Comparison of ENCODE assay signal across 23 cellular contexts in the genomic region with DNA sequence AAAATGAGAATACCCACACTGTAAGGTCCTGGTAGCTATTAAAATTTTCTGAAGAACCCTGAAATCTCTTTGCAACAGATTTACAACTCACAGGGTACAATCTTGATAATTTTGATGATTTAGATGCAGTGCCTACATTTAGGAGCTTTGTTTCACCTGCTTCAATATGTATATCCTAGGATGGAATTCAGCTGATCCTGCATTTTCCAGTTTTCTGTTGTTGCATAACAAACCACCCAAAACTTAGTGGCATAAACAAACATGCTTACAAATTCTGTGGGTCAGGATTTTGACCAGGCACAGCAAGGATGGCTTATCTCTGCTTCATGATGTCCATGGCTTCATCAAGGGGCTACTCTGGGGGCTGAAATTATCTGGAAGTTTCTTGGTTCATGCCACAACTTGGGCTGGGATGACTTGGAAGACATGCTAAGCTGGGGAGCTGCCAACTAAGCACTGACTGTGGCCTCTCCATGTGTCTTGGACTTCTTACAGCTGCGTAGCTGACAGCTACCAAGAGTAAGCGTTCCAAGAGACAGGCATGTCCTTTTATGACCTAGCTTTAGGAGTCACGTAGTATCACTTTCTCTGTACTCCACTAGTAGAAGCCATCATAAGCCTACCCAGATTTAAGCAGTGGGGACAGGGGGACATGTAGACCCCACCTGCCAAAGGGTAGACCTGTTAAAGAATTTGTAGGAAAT.
"Had no signal": no experiment of that assay in that cellular context is flagged by ENCODE, and none has a peak within 500 bp of the region (broad histone marks: within the 10 kb centered on the region; RNA-seq: fewer than 3 reads in every experiment).

No MANE protein-coding gene starts in this region.

- H3K27ac Mint-ChIP-seq: memory B cell; natural killer cell treated with Interleukin-12 subunit alpha and Interleukin-12 subunit beta and Interleukin-15 and Interleukin-18, amount 100 ng/mL, for 72 hours; progenitor cell of endocrine pancreas; stimulated activated naive B cell treated with anti-CD40 and anti-IgM and Interleukin-4, amounts not matched to agents 10 μg/mL and 1 μg/mL and 100 μg/mL, for 72 hours; stimulated activated naive CD8-positive, alpha-beta T cell treated with anti-CD3 and anti-CD28 coated beads, Interleukin-15, amount 100 ng/mL, for 72 hours had no signal

- H3K4me1 ChIP-seq: lower lobe of right lung, sigmoid colon, testis, tibial nerve, upper lobe of right lung, vagina had no signal

- H3K4me3 ChIP-seq: hepatocyte, lower lobe of right lung, pancreas, sigmoid colon, skin epidermis, testis, tibial nerve, upper lobe of right lung, vagina had no signal

- DNase-seq: dermis blood vessel endothelial cell; foreskin melanocyte; head of caudate nucleus; lower lobe of right lung; midbrain; occipital lobe; pancreas; sigmoid colon; stimulated activated CD4-positive, alpha-beta T cell treated with anti-CD3 and anti-CD28 coated beads, Interleukin-2, amount 100 ng/mL, for 24 hours; stimulated activated CD4-positive, alpha-beta T cell treated with anti-CD3 and anti-CD28 coated beads, Interleukin-4, amount 100 ng/mL, for 4 hours; stimulated activated naive B cell treated with anti-CD40 and anti-IgM and Interleukin-4, amounts not matched to agents 10 μg/mL and 1 μg/mL and 100 μg/mL, for 72 hours; stimulated activated naive CD8-positive, alpha-beta T cell treated with anti-CD3 and anti-CD28 coated beads, Interleukin-15, amount 100 ng/mL, for 72 hours; testis; upper lobe of right lung had no signal

- H3K36me3 Mint-ChIP-seq: memory B cell; natural killer cell treated with Interleukin-12 subunit alpha and Interleukin-12 subunit beta and Interleukin-15 and Interleukin-18, amount 100 ng/mL, for 72 hours; stimulated activated naive B cell treated with anti-CD40 and anti-IgM and Interleukin-4, amounts not matched to agents 10 μg/mL and 1 μg/mL and 100 μg/mL, for 72 hours had no signal

- H3K4me1 Mint-ChIP-seq: memory B cell; stimulated activated naive B cell treated with anti-CD40 and anti-IgM and Interleukin-4, amounts not matched to agents 10 μg/mL and 1 μg/mL and 100 μg/mL, for 72 hours; stimulated activated naive CD8-positive, alpha-beta T cell treated with anti-CD3 and anti-CD28 coated beads, Interleukin-15, amount 100 ng/mL, for 72 hours had no signal

- H2AFZ ChIP-seq: hepatocyte had no signal

- H3K9me3 Mint-ChIP-seq: memory B cell; natural killer cell treated with Interleukin-12 subunit alpha and Interleukin-12 subunit beta and Interleukin-15 and Interleukin-18, amount 100 ng/mL, for 72 hours; stimulated activated naive B cell treated with anti-CD40 and anti-IgM and Interleukin-4, amounts not matched to agents 10 μg/mL and 1 μg/mL and 100 μg/mL, for 72 hours; stimulated activated naive CD8-positive, alpha-beta T cell treated with anti-CD3 and anti-CD28 coated beads, Interleukin-15, amount 100 ng/mL, for 72 hours had no signal

- H3K27me3 Mint-ChIP-seq: progenitor cell of endocrine pancreas; stimulated activated naive B cell treated with anti-CD40 and anti-IgM and Interleukin-4, amounts not matched to agents 10 μg/mL and 1 μg/mL and 100 μg/mL, for 72 hours; stimulated activated naive CD8-positive, alpha-beta T cell treated with anti-CD3 and anti-CD28 coated beads, Interleukin-15, amount 100 ng/mL, for 72 hours had no signal

- FAIRE-seq: colon, pancreas had no signal

- H3K4me3 Mint-ChIP-seq: memory B cell; natural killer cell treated with Interleukin-12 subunit alpha and Interleukin-12 subunit beta and Interleukin-15 and Interleukin-18, amount 100 ng/mL, for 72 hours; stimulated activated naive B cell treated with anti-CD40 and anti-IgM and Interleukin-4, amounts not matched to agents 10 μg/mL and 1 μg/mL and 100 μg/mL, for 72 hours; stimulated activated naive CD8-positive, alpha-beta T cell treated with anti-CD3 and anti-CD28 coated beads, Interleukin-15, amount 100 ng/mL, for 72 hours had no signal

- ATAC-seq: left lobe of liver; natural killer cell treated with Interleukin-12 subunit alpha and Interleukin-12 subunit beta and Interleukin-15 and Interleukin-18, amount 100 ng/mL, for 72 hours; pancreas; stimulated activated naive B cell treated with anti-CD40 and anti-IgM and Interleukin-4, amounts not matched to agents 10 μg/mL and 1 μg/mL and 100 μg/mL, for 72 hours; stimulated activated naive CD8-positive, alpha-beta T cell treated with anti-CD3 and anti-CD28 coated beads, Interleukin-15, amount 100 ng/mL, for 72 hours; upper lobe of right lung had no signal

- H3K27ac ChIP-seq: hepatocyte, lower lobe of right lung, pancreas, sigmoid colon, skin epidermis, testis, tibial nerve, upper lobe of right lung, vagina had no signal

- H3K27me3 ChIP-seq: hepatocyte, pancreas, sigmoid colon, testis, tibial nerve, upper lobe of right lung, vagina had no signal

- H3K36me3 ChIP-seq: lower lobe of right lung, pancreas, sigmoid colon, tibial nerve, upper lobe of right lung, vagina had no signal

- H3K4me2 ChIP-seq: hepatocyte had no signal

- H3K9me3 ChIP-seq: lower lobe of right lung, pancreas, sigmoid colon, testis, tibial nerve, upper lobe of right lung, vagina had no signal
